In the genomic region with DNA sequence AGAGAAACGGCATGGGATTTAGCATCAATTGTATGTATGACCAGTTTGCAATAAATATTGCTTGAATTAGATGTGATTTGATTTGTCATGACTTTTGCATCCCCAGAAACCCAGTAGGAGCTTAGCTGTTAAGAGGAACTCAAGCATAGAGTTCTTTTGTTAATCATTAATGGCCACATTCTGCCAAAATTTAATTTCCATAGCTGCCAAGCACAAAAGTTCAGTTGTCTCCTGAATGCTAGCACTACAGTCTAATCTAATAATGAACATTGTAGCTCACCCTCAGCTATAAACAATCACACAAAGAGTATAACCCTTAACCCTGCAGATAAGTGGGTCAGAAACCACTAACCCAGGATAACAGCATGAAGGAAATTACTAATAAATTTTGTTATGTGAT, we compare ENCODE assay signal across 16 cellular contexts.
DNase-seq lines count a peak whose midpoint lies in the region; ATAC-seq and TF ChIP-seq lines count a peak whose summit lies in the region.
"Had no signal": no experiment of that assay in that cellular context is flagged by ENCODE, and none has a peak within 500 bp of the region (broad histone marks: within the 10 kb centered on the region; RNA-seq: fewer than 3 reads in every experiment).

No MANE protein-coding gene starts in this region.

- no peaks in the 10 kb centered on the region for H3K27me3 ChIP-seq in endocrine pancreas (ENCODE audit: control insufficient read depth, insufficient read depth, low read length)
- H3K27me3 ChIP-seq: BLaER1 treated with 17β-estradiol and CSF1 and Interleukin-3, amounts not matched to agents 10 nM and 100 nM had no signal

- peak overlapping the region; percentile 9 for H3K27ac Mint-ChIP-seq in neural crest cell (ENCODE audit: unreplicated experiment)
- H3K27ac Mint-ChIP-seq in activated CD8-positive, alpha-beta T cell treated with anti-CD3 and anti-CD28 coated beads, Interleukin-2, amount 10 ng/mL, durations not matched to agents 7 days and 5 days, result no peak overlapping the region
- H3K27ac Mint-ChIP-seq: CD8-positive, alpha-beta T cell had no signal

- H3K9me3 Mint-ChIP-seq in neural crest cell, result peaks cover 14% of the 10 kb centered on the region
- peaks cover 4% of the 10 kb centered on the region for H3K9me3 Mint-ChIP-seq in activated CD8-positive, alpha-beta T cell treated with anti-CD3 and anti-CD28 coated beads, Interleukin-2, amount 10 ng/mL, durations not matched to agents 7 days and 5 days (ENCODE audit: insufficient read depth)

- peak overlapping the region; percentile 42 for H3K4me3 ChIP-seq in endocrine pancreas (ENCODE audit: control insufficient read depth, insufficient read depth, low read length)
- H3K4me3 ChIP-seq: BLaER1 treated with 17β-estradiol and CSF1 and Interleukin-3, amounts not matched to agents 10 nM and 100 nM had no signal

- no peaks in the 10 kb centered on the region for H3K36me3 Mint-ChIP-seq in neural crest cell (ENCODE audit: low read depth)
- no peaks in the 10 kb centered on the region for H3K36me3 Mint-ChIP-seq in activated CD8-positive, alpha-beta T cell treated with anti-CD3 and anti-CD28 coated beads, Interleukin-2, amount 10 ng/mL, durations not matched to agents 7 days and 5 days (ENCODE audit: low read depth)
- H3K36me3 Mint-ChIP-seq: CD8-positive, alpha-beta T cell had no signal

- CTCF ChIA-PET in activated CD8-positive, alpha-beta T cell treated with anti-CD3 and anti-CD28 coated beads, Interleukin-2, amount 10 ng/mL, durations not matched to agents 7 days and 5 days (lab: Charles Lee), result no interaction called here

- DNase-seq in Ammon's horn (ENCODE audit: low spot score) (peak; percentile 7), kidney glomerular epithelial cell (lab: John Stamatoyannopoulos, UW) (peak; percentile 62), neural crest cell (ENCODE audit: low read depth, low spot score) (no peak), SKM-1 (lab: John Stamatoyannopoulos, UW; ENCODE audit: unreplicated experiment) (no peak), SHP77 treated with DMSO at 0.1 percent for 48 hours (lab: John Stamatoyannopoulos, UW) (no peak), T-helper 9 cell (no peak)
- no peak for DNase-seq in activated CD8-positive, alpha-beta T cell treated with anti-CD3 and anti-CD28 coated beads, Interleukin-2, amount 10 ng/mL, durations not matched to agents 7 days and 5 days
- DNase-seq: CD8-positive, alpha-beta T cell; DMS79 treated with DMSO at 0.1 percent for 48 hours; NCI-H1417 treated with DMSO at 0.1 percent for 48 hours; NCI-H187 treated with DMSO at 0.1 percent for 48 hours; NCI-H226; NCI-H524 had no signal

- peaks cover 13% of the 10 kb centered on the region for H3K4me1 Mint-ChIP-seq in neural crest cell
- no peaks in the 10 kb centered on the region for H3K4me1 Mint-ChIP-seq in activated CD8-positive, alpha-beta T cell treated with anti-CD3 and anti-CD28 coated beads, Interleukin-2, amount 10 ng/mL, durations not matched to agents 7 days and 5 days (ENCODE audit: low read depth)

- POLR2A ChIA-PET in activated CD8-positive, alpha-beta T cell treated with anti-CD3 and anti-CD28 coated beads, Interleukin-2, amount 10 ng/mL, durations not matched to agents 7 days and 5 days (lab: Charles Lee), result no interaction called here

- no peaks in the 10 kb centered on the region for H3K27me3 Mint-ChIP-seq in neural crest cell (ENCODE audit: low read depth)
- no peaks in the 10 kb centered on the region for H3K27me3 Mint-ChIP-seq in activated CD8-positive, alpha-beta T cell treated with anti-CD3 and anti-CD28 coated beads, Interleukin-2, amount 10 ng/mL, durations not matched to agents 7 days and 5 days (ENCODE audit: low read depth)

- H3K9ac ChIP-seq in endocrine pancreas (ENCODE audit: control insufficient read depth, insufficient read depth, low read length), result no peak overlapping the region
- H3K9ac ChIP-seq: BLaER1 treated with 17β-estradiol and CSF1 and Interleukin-3, amounts not matched to agents 10 nM and 100 nM; KMS-11 had no signal

- H3K9me3 ChIP-seq in endocrine pancreas (ENCODE audit: control insufficient read depth, low read length), result no peaks in the 10 kb centered on the region

- no peak for ATAC-seq in activated CD8-positive, alpha-beta T cell treated with anti-CD3 and anti-CD28 coated beads, Interleukin-2, amount 10 ng/mL, durations not matched to agents 7 days and 5 days
- ATAC-seq: CD8-positive, alpha-beta T cell had no signal

- H3K4me3 Mint-ChIP-seq in neural crest cell, result no peak overlapping the region
- no peak overlapping the region for H3K4me3 Mint-ChIP-seq in activated CD8-positive, alpha-beta T cell treated with anti-CD3 and anti-CD28 coated beads, Interleukin-2, amount 10 ng/mL, durations not matched to agents 7 days and 5 days
- H3K4me3 Mint-ChIP-seq: CD8-positive, alpha-beta T cell had no signal

- H3K4me1 ChIP-seq in endocrine pancreas (ENCODE audit: control insufficient read depth, insufficient read depth, low read length), result no peaks in the 10 kb centered on the region
- H3K4me1 ChIP-seq: BLaER1 treated with 17β-estradiol and CSF1 and Interleukin-3, amounts not matched to agents 10 nM and 100 nM had no signal

- H3K36me3 ChIP-seq in endocrine pancreas (ENCODE audit: control insufficient read depth, insufficient read depth, low read length), result no peaks in the 10 kb centered on the region
- H3K36me3 ChIP-seq: BLaER1 treated with 17β-estradiol and CSF1 and Interleukin-3, amounts not matched to agents 10 nM and 100 nM had no signal

- no peak for TF ChIP-seq CTCF in neural crest cell (conservative IDR thresholded peaks at IDR 0.05)

Comparison
In these comparisons a context has a peak if more than half of its experiments do, and no peak if none do; other contexts are left out.
1. DNase-seq: peak in Ammon's horn (single experiment) and kidney glomerular epithelial cell (single experiment); none in neural crest cell (single experiment), activated CD8-positive, alpha-beta T cell treated with anti-CD3 and anti-CD28 coated beads, Interleukin-2, amount 10 ng/mL, durations not matched to agents 7 days and 5 days (single experiment), SKM-1 (single experiment), SHP77 treated with DMSO at 0.1 percent for 48 hours (single experiment) and T-helper 9 cell (single experiment).